22 cellular contexts compared by ENCODE assay signal in genomic region chr4:122540827-122541226, GRCh38.
"Had no signal": no experiment of that assay in that cellular context is flagged by ENCODE, and none has a peak within 500 bp of the region (broad histone marks: within the 10 kb centered on the region; RNA-seq: fewer than 3 reads in every experiment).

No MANE protein-coding gene starts in this region.

- H3K4me3 Mint-ChIP-seq: brain; natural killer cell treated with Interleukin-12 subunit alpha and Interleukin-12 subunit beta and Interleukin-15 and Interleukin-18, amount 100 ng/mL, for 72 hours; T-helper 1 cell treated with Interleukin-12 subunit alpha and Interleukin-12 subunit beta and Interleukin-4 antibody, amounts not matched to agents 30 μg/mL and 1 μg/mL, for 36 hours had no signal

- ATAC-seq: left lobe of liver, pancreas, right lobe of liver had no signal

- H3K27me3 ChIP-seq: colonic mucosa, pancreas, right lobe of liver, testis, upper lobe of left lung had no signal

- H3K36me3 Mint-ChIP-seq: brain; natural killer cell treated with Interleukin-12 subunit alpha and Interleukin-12 subunit beta and Interleukin-15 and Interleukin-18, amount 100 ng/mL, for 72 hours had no signal

- H3K27me3 Mint-ChIP-seq: brain; natural killer cell treated with Interleukin-12 subunit alpha and Interleukin-12 subunit beta and Interleukin-15 and Interleukin-18, amount 100 ng/mL, for 72 hours had no signal

- H3K4me1 ChIP-seq: colonic mucosa, pancreas, right lobe of liver, testis, upper lobe of left lung had no signal

- DNase-seq: activated CD4-positive, CD25-positive, alpha-beta regulatory T cell treated with anti-CD3 and anti-CD28 coated beads, Interleukin-2, amount 50 U/mL, for 72 hours; activated CD8-positive, alpha-beta memory T cell treated with anti-CD3 and anti-CD28 coated beads, Interleukin-2, amount 50 U/mL, for 4 hours; anterior cingulate cortex; colonic mucosa; erythroblast; foreskin melanocyte; glutamatergic neuron; hypothalamus; kidney; pancreas; right lobe of liver; stimulated activated CD4-positive, alpha-beta T cell treated with anti-CD3 and anti-CD28 coated beads, Interleukin-15, amount 100 ng/mL, for 24 hours; stimulated activated CD4-positive, alpha-beta T cell treated with anti-CD3 and anti-CD28 coated beads, Interleukin-2, amount 100 ng/mL, for 48 hours; testis; upper lobe of left lung had no signal

- H3K9me3 Mint-ChIP-seq: natural killer cell treated with Interleukin-12 subunit alpha and Interleukin-12 subunit beta and Interleukin-15 and Interleukin-18, amount 100 ng/mL, for 72 hours had no signal

- H3K4me3 ChIP-seq: colonic mucosa, lung, pancreas, right lobe of liver, testis, upper lobe of left lung had no signal

- H3K27ac ChIP-seq: colonic mucosa, neutrophil, pancreas, right lobe of liver, testis, upper lobe of left lung, VCaP had no signal

- H3K36me3 ChIP-seq: colonic mucosa, neutrophil, pancreas, right lobe of liver, upper lobe of left lung had no signal

- H3K4me1 Mint-ChIP-seq: brain had no signal

- H3K9me3 ChIP-seq: colonic mucosa, neutrophil, pancreas, right lobe of liver, testis had no signal

- H3K27ac Mint-ChIP-seq: natural killer cell treated with Interleukin-12 subunit alpha and Interleukin-12 subunit beta and Interleukin-15 and Interleukin-18, amount 100 ng/mL, for 72 hours had no signal
